Comparison of ENCODE assay signal across 3 cellular contexts in genomic region chr2:134117651-134118050, GRCh38.
"Had no signal": no experiment of that assay in that cellular context is flagged by ENCODE, and none has a peak within 500 bp of the region (broad histone marks: within the 10 kb centered on the region; RNA-seq: fewer than 3 reads in every experiment).

No MANE protein-coding gene starts in this region.

- H3K4me3 ChIP-seq: PC-9 had no signal

- H3K27ac ChIP-seq: PC-9 had no signal

- DNase-seq: activated gamma-delta T cell, NCI-H2107 had no signal
